In the genomic region with DNA sequence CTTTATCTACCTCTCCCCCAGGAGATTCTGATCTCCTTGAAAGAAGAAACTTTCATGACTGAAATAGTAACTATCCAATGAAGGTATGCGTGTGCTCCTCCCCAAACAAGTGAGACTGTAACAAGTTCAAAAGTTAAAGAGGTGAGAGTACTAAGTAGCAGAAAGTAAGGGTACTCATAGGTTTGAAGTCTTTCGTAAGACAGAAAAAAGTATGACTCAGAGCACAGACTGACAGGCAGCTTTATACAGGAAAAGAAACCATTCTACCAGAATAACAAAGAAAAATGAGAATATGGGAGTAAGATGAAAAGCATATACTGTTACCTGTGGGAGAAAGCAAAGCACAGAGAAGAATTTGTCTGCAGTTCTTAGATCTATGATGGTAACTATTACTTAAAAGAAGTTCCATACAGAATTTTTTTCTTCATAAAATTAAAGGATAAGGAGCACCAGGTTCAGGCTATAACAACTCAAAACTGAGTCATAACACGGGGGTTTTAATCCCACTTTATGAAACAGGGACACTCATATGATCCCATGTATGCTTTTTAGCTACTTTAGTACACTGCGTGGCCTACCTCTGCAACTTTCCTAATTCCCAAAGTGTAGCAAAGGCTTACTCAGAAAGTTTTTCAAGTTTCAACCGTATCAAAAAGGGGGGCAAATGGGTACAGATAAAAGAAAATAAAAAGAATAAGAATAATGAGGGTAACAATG, we compare ENCODE assay signal across 12 cellular contexts. TPM values are rescaled to one million over a fixed set of nuclear protein-coding genes. Genes with fewer than 3 reads are reported as not detected.
DNase-seq lines count a peak whose midpoint lies in the region; ATAC-seq and TF ChIP-seq lines count a peak whose summit lies in the region.
"Had no signal": no experiment of that assay in that cellular context is flagged by ENCODE, and none has a peak within 500 bp of the region (broad histone marks: within the 10 kb centered on the region; RNA-seq: fewer than 3 reads in every experiment).

No MANE protein-coding gene starts in this region.

- TF ChIP-seq CTCF in GM12865 (IDR thresholded peaks at IDR 0.05; ENCODE audit: insufficient read depth, low read depth, low read length, missing control alignments) (no peak), choroid plexus epithelial cell (conservative IDR thresholded peaks at IDR 0.05; ENCODE audit: low read depth, low read length) (no peak), nephron progenitor cell (IDR thresholded peaks at IDR 0.05) (no peak), neural progenitor cell (IDR thresholded peaks at IDR 0.05) (no peak)

- peaks cover 20% of the 10 kb centered on the region for H3K36me3 Mint-ChIP-seq in nephron progenitor cell (ENCODE audit: low read depth)
- H3K36me3 Mint-ChIP-seq in neural progenitor cell = peaks cover 11% of the 10 kb centered on the region
- H3K36me3 Mint-ChIP-seq: natural killer cell had no signal

- peaks cover 9% of the 10 kb centered on the region for H3K9me3 Mint-ChIP-seq in nephron progenitor cell
- H3K9me3 Mint-ChIP-seq in neural progenitor cell = no peaks in the 10 kb centered on the region
- H3K9me3 Mint-ChIP-seq: natural killer cell; stimulated activated naive B cell treated with anti-CD40 and anti-IgM and Interleukin-4, amounts not matched to agents 10 μg/mL and 1 μg/mL and 100 μg/mL, for 72 hours had no signal

- H3K9me3 ChIP-seq in neural progenitor cell (ENCODE audit: low read depth) = no peaks in the 10 kb centered on the region

- no peaks in the 10 kb centered on the region for H3F3A ChIP-seq in neural progenitor cell (ENCODE audit: low read depth)

- H4K20me1 ChIP-seq in neural progenitor cell (ENCODE audit: low read depth) = peaks cover 39% of the 10 kb centered on the region

- no peak overlapping the region for H3K9ac ChIP-seq in neural progenitor cell

- ATAC-seq in HG03039 (IDR thresholded peaks at IDR 0.05; ENCODE audit: unreplicated experiment) (no peak), HG02623 (IDR thresholded peaks at IDR 0.05; ENCODE audit: unreplicated experiment) (no peak), HG02763 (IDR thresholded peaks at IDR 0.05; ENCODE audit: unreplicated experiment) (no peak)
- ATAC-seq: GM12878; stimulated activated naive B cell treated with anti-CD40 and anti-IgM and Interleukin-4, amounts not matched to agents 10 μg/mL and 1 μg/mL and 100 μg/mL, for 72 hours had no signal

- DNase-seq in GM12865 (ENCODE audit: low read depth) (peak; percentile 21), MV-4-11 (lab: John Stamatoyannopoulos, UW) (peak; percentile 15), choroid plexus epithelial cell (ENCODE audit: low read depth) (peak; percentile 82), nephron progenitor cell (no peak), neural progenitor cell (ENCODE audit: low spot score) (no peak)
- DNase-seq: natural killer cell; NCI-H2029 treated with DMSO at 0.1 percent for 48 hours; stimulated activated naive B cell treated with anti-CD40 and anti-IgM and Interleukin-4, amounts not matched to agents 10 μg/mL and 1 μg/mL and 100 μg/mL, for 72 hours had no signal

- H3K36me3 ChIP-seq in neural progenitor cell = no peaks in the 10 kb centered on the region

- H2AFZ ChIP-seq in neural progenitor cell (replicated peaks) = no peak overlapping the region

- no peak overlapping the region for H3K27ac ChIP-seq in neural progenitor cell

- H3K27me3 ChIP-seq in neural progenitor cell = no peaks in the 10 kb centered on the region

- peaks cover 99% of the 10 kb centered on the region for H3K79me2 ChIP-seq in neural progenitor cell (ENCODE audit: low read depth)

- no peak overlapping the region for H3K4me2 ChIP-seq in neural progenitor cell

- H3K4me1 ChIP-seq in neural progenitor cell = no peaks in the 10 kb centered on the region

- H3K4me3 Mint-ChIP-seq in nephron progenitor cell = no peak overlapping the region
- H3K4me3 Mint-ChIP-seq in neural progenitor cell = no peak overlapping the region
- H3K4me3 Mint-ChIP-seq: natural killer cell; stimulated activated naive B cell treated with anti-CD40 and anti-IgM and Interleukin-4, amounts not matched to agents 10 μg/mL and 1 μg/mL and 100 μg/mL, for 72 hours had no signal

- H3K4me3 ChIP-seq in GM12865 (ENCODE audit: low read depth, low read length) (no peak overlapping the region), choroid plexus epithelial cell (ENCODE audit: low read depth, low read length) (no peak overlapping the region), neural progenitor cell (no peak overlapping the region)
- H3K4me3 ChIP-seq: GM12878 had no signal

- H3K4me1 Mint-ChIP-seq in nephron progenitor cell = peaks cover 19% of the 10 kb centered on the region
- peaks cover 3% of the 10 kb centered on the region for H3K4me1 Mint-ChIP-seq in neural progenitor cell

- H3K27me3 Mint-ChIP-seq in nephron progenitor cell (ENCODE audit: low read depth, poor library complexity) (no peaks in the 10 kb centered on the region), neural progenitor cell (ENCODE audit: insufficient read depth, low read depth) (no peaks in the 10 kb centered on the region)
- H3K27me3 Mint-ChIP-seq: stimulated activated naive B cell treated with anti-CD40 and anti-IgM and Interleukin-4, amounts not matched to agents 10 μg/mL and 1 μg/mL and 100 μg/mL, for 72 hours had no signal

- peak overlapping the region; percentile 55 for H3K27ac Mint-ChIP-seq in nephron progenitor cell
- no peak overlapping the region for H3K27ac Mint-ChIP-seq in neural progenitor cell
- H3K27ac Mint-ChIP-seq: stimulated activated naive B cell treated with anti-CD40 and anti-IgM and Interleukin-4, amounts not matched to agents 10 μg/mL and 1 μg/mL and 100 μg/mL, for 72 hours had no signal

RNA-seq across cellular contexts. Expression of a gene that starts 52.0 kb away (rescaled TPM):
- 48.8 and 58.5 TPM in 2 replicates for total RNA-seq in neural progenitor cell (ENCODE audit: low replicate concordance)

Comparison
In these comparisons a context has a peak if more than half of its experiments do, and no peak if none do; other contexts are left out.
1. DNase-seq: peak in GM12865 (single experiment), MV-4-11 (single experiment) and choroid plexus epithelial cell (single experiment); none in nephron progenitor cell (single experiment) and neural progenitor cell (single experiment).